Comparison of ENCODE assay signal across 1 cellular context in genomic region chr9:127637322-127637847, GRCh38.
TF ChIP-seq lines count a peak whose summit lies in the region.

No MANE protein-coding gene starts in this region.

TF ChIP-seq in K562, 482 proteins besides CTCF, POLR2A, EP300 and RAD21 (continued from another document and continues in another):
- TF ChIP-seq FOXP4 (CRISPR knock-in tag; IDR thresholded peaks at IDR 0.05; ENCODE audit: borderline replicate concordance) (no peak), HOXB6 (CRISPR knock-in tag; IDR thresholded peaks at IDR 0.05; ENCODE audit: borderline replicate concordance) (no peak), KDM1A (IDR thresholded peaks at IDR 0.05) (peak; percentile 59 to 63), HBP1 (CRISPR knock-in tag; IDR thresholded peaks at IDR 0.05) (no peak), XRCC5 (IDR thresholded peaks at IDR 0.05; ENCODE audit: low read depth, low read length) (no peak), SNAPC5 (CRISPR knock-in tag; IDR thresholded peaks at IDR 0.05) (no peak), POLR3A (IDR thresholded peaks at IDR 0.05; ENCODE audit: borderline replicate concordance, extremely low read depth, insufficient read depth, insufficient read length) (no peak), MCM7 (IDR thresholded peaks at IDR 0.05) (no peak), TFAM (CRISPR knock-in tag; conservative IDR thresholded peaks at IDR 0.05) (no peak), PBX2 (CRISPR knock-in tag; IDR thresholded peaks at IDR 0.05; ENCODE audit: low read depth) (no peak), PBX2 (tag; conservative IDR thresholded peaks at IDR 0.05; ENCODE audit: low read depth) (peak; percentile 60; the same call in 1 of the 2 replicates), ZNF77 (CRISPR knock-in tag; IDR thresholded peaks at IDR 0.05) (no peak), MED1 (CRISPR knock-in tag; IDR thresholded peaks at IDR 0.05; ENCODE audit: borderline replicate concordance) (no peak), RHOXF2B (CRISPR knock-in tag; conservative IDR thresholded peaks at IDR 0.05) (no peak), ZNF696 (CRISPR knock-in tag; conservative IDR thresholded peaks at IDR 0.05) (no peak), PRPF4 (IDR thresholded peaks at IDR 0.05; ENCODE audit: insufficient read depth, low read depth, low read length, poor library complexity, severe bottlenecking) (no peak), HMBOX1 (IDR thresholded peaks at IDR 0.05) (peak; percentile 75), ELF4 (CRISPR knock-in tag; IDR thresholded peaks at IDR 0.05) (no peak), SPI1 (IDR thresholded peaks at IDR 0.05; ENCODE audit: borderline replicate concordance, low read depth, low read length) (no peak), BCL6 (CRISPR knock-in tag; IDR thresholded peaks at IDR 0.05) (no peak), KDM5B (IDR thresholded peaks at IDR 0.05; ENCODE audit: insufficient replicate concordance, low read depth, low read length) (no peak), PHF21A (IDR thresholded peaks at IDR 0.05; ENCODE audit: borderline replicate concordance, low read depth) (0 out of 2 replicates have a peak, but pooled peaks have one; percentile 31), TRIM24 (IDR thresholded peaks at IDR 0.05) (no peak; a peak in 1 of 4 replicates), MAFG (tag; conservative IDR thresholded peaks at IDR 0.05) (no peak), SLC30A9 (CRISPR knock-in tag; IDR thresholded peaks at IDR 0.05) (no peak), CBX5 (IDR thresholded peaks at IDR 0.05; ENCODE audit: borderline replicate concordance, low read depth) (no peak), NUFIP1 (IDR thresholded peaks at IDR 0.05; ENCODE audit: partially characterized antibody) (no peak), SUPT5H (IDR thresholded peaks at IDR 0.05) (no peak), ZNF830 (CRISPR knock-in tag; IDR thresholded peaks at IDR 0.05) (no peak), RCOR1 (IDR thresholded peaks at IDR 0.05; ENCODE audit: borderline replicate concordance in 1 of 2, low read depth in 2 of 2, low read length in 2 of 2) (peak in 1 of 2 experiments; percentile 82; a peak in 2 of 4 replicates), L3MBTL2 (IDR thresholded peaks at IDR 0.05) (no peak), MAX (CRISPR knock-in tag; IDR thresholded peaks at IDR 0.05) (no peak), LEF1 (IDR thresholded peaks at IDR 0.05) (no peak), ZFP30 (CRISPR knock-in tag; IDR thresholded peaks at IDR 0.05; ENCODE audit: borderline replicate concordance) (no peak), THAP7 (CRISPR knock-in tag; IDR thresholded peaks at IDR 0.05) (no peak), NCOA6 (IDR thresholded peaks at IDR 0.05) (no peak), ZNF518B (CRISPR knock-in tag; IDR thresholded peaks at IDR 0.05) (no peak), KDM2B (CRISPR knock-in tag; IDR thresholded peaks at IDR 0.05) (no peak), TEAD1 (CRISPR knock-in tag; IDR thresholded peaks at IDR 0.05) (no peak), ZHX1 (conservative IDR thresholded peaks at IDR 0.05; ENCODE audit: low read length) (no peak), CEBPG (CRISPR knock-in tag; IDR thresholded peaks at IDR 0.05) (no peak), CEBPG (tag; conservative IDR thresholded peaks at IDR 0.05 in 1 of 2, IDR thresholded peaks at IDR 0.05 in 1 of 2) (peak; percentile 93 to 97), CEBPB (tag; IDR thresholded peaks at IDR 0.05) (peak; percentile 95), KAT7 (CRISPR knock-in tag; IDR thresholded peaks at IDR 0.05; ENCODE audit: borderline replicate concordance) (no peak), HLTF (IDR thresholded peaks at IDR 0.05) (no peak), BRCA1 (IDR thresholded peaks at IDR 0.05) (no peak), BRCA1 (CRISPR knock-in tag; IDR thresholded peaks at IDR 0.05) (no peak), PRMT5 (CRISPR knock-in tag; IDR thresholded peaks at IDR 0.05) (no peak), CREB1 (IDR thresholded peaks at IDR 0.05) (no peak), CREB1 (CRISPR knock-in tag; IDR thresholded peaks at IDR 0.05) (no peak), NONO (IDR thresholded peaks at IDR 0.05; ENCODE audit: low read depth in 2 of 2, low read length in 1 of 2) (no peak), SMARCA5 (IDR thresholded peaks at IDR 0.05) (no peak), ZNF274 (IDR thresholded peaks at IDR 0.05; ENCODE audit: borderline replicate concordance, low read depth, low read length) (no peak), ZNF512 (tag; IDR thresholded peaks at IDR 0.05) (no peak), HNRNPUL1 (IDR thresholded peaks at IDR 0.05; ENCODE audit: low read length) (no peak), POLR2H (tag; IDR thresholded peaks at IDR 0.05; ENCODE audit: low read depth) (no peak)
